In genomic region chr22:27212617-27213177, GRCh38 we compare ENCODE assay signal across 1 cellular context.
A peak's percentile ranks its signal among the peaks of the same experiment; 100 is the strongest.
TF ChIP-seq lines count a peak whose summit lies in the region.

No MANE protein-coding gene starts in this region.

TF ChIP-seq in HEK293, 187 proteins besides CTCF, POLR2A, EP300 and RAD21 (continued from another document and continues in another):
- TF ChIP-seq ZNF280D (tag by site-specific recombination; IDR thresholded peaks at IDR 0.05) = no peak
- TF ChIP-seq ZNF169 (tag by site-specific recombination; IDR thresholded peaks at IDR 0.05) = no peak
- no peak for TF ChIP-seq ZNF529 (tag by site-specific recombination; IDR thresholded peaks at IDR 0.05; ENCODE audit: insufficient replicate concordance)
- TF ChIP-seq ZBTB1 (tag by site-specific recombination; IDR thresholded peaks at IDR 0.05) = peak; percentile 82
- TF ChIP-seq OSR2 (tag by site-specific recombination; IDR thresholded peaks at IDR 0.05) = peak; percentile 99
- no peak for TF ChIP-seq ZNF354C (tag by site-specific recombination; IDR thresholded peaks at IDR 0.05; ENCODE audit: borderline replicate concordance, low read depth)
- no peak for TF ChIP-seq ZNF571 (tag by site-specific recombination; IDR thresholded peaks at IDR 0.05)
- TF ChIP-seq ZNF341 (tag by site-specific recombination; IDR thresholded peaks at IDR 0.05; ENCODE audit: low read depth) = peak; percentile 89
- TF ChIP-seq ZNF121 (tag by site-specific recombination; IDR thresholded peaks at IDR 0.05) = no peak; the same call in none of the 2 replicates
- peak; percentile 91 for TF ChIP-seq ZNF324 (tag by site-specific recombination; IDR thresholded peaks at IDR 0.05)
- peak; percentile 96 for TF ChIP-seq ZSCAN23 (tag by site-specific recombination; IDR thresholded peaks at IDR 0.05)
- peak; percentile 91 for TF ChIP-seq ZNF558 (tag by site-specific recombination; IDR thresholded peaks at IDR 0.05)
- peak; percentile 95 for TF ChIP-seq ZBTB17 (tag by site-specific recombination; IDR thresholded peaks at IDR 0.05)
- TF ChIP-seq ZSCAN16 (tag by site-specific recombination; IDR thresholded peaks at IDR 0.05) = peak; percentile 69; the same call in 1 of the 2 replicates
- TF ChIP-seq ZFP3 (tag by site-specific recombination; IDR thresholded peaks at IDR 0.05; ENCODE audit: low read depth) = no peak
- peak; percentile 82 for TF ChIP-seq KLF10 (tag by site-specific recombination; IDR thresholded peaks at IDR 0.05)
- TF ChIP-seq ZNF404 (tag by site-specific recombination; IDR thresholded peaks at IDR 0.05) = no peak
- peak; percentile 84; the same call in 1 of the 2 replicates for TF ChIP-seq KLF17 (tag by site-specific recombination; IDR thresholded peaks at IDR 0.05)
- TF ChIP-seq ZNF26 (tag by site-specific recombination; IDR thresholded peaks at IDR 0.05) = no peak
- peak; percentile 95 for TF ChIP-seq WT1 (tag by site-specific recombination; IDR thresholded peaks at IDR 0.05)
- no peak for TF ChIP-seq ZNF280C (tag by site-specific recombination; IDR thresholded peaks at IDR 0.05)
- peak; percentile 98 for TF ChIP-seq ZNF629 (tag by site-specific recombination; IDR thresholded peaks at IDR 0.05)
- TF ChIP-seq TCF7L2 (IDR thresholded peaks at IDR 0.05; ENCODE audit: borderline replicate concordance, low read depth, low read length) = peak; percentile 85
- TF ChIP-seq ZNF362 (tag by site-specific recombination; IDR thresholded peaks at IDR 0.05) = no peak
- no peak for TF ChIP-seq ZNF133 (tag by site-specific recombination; IDR thresholded peaks at IDR 0.05)
- peak; percentile 81; the same call in 1 of the 2 replicates for TF ChIP-seq ZNF2 (tag by site-specific recombination; IDR thresholded peaks at IDR 0.05)
- TF ChIP-seq ZNF843 (tag by site-specific recombination; IDR thresholded peaks at IDR 0.05) = peak; percentile 97
- peak; percentile 99 for TF ChIP-seq ZNF366 (tag by site-specific recombination; conservative IDR thresholded peaks at IDR 0.05)
- no peak for TF ChIP-seq ZNF37A (tag by site-specific recombination; IDR thresholded peaks at IDR 0.05)
- TF ChIP-seq ZSCAN4 (tag by site-specific recombination; IDR thresholded peaks at IDR 0.05) = 0 out of 2 replicates have a peak, but pooled peaks have one; percentile 51
- no peak for TF ChIP-seq EGR2 (tag by site-specific recombination; IDR thresholded peaks at IDR 0.05; ENCODE audit: low read depth)
- TF ChIP-seq PATZ1 (tag by site-specific recombination; IDR thresholded peaks at IDR 0.05) = peak; percentile 87
- TF ChIP-seq ZNF19 (tag by site-specific recombination; IDR thresholded peaks at IDR 0.05; ENCODE audit: low read depth) = 0 out of 2 replicates have a peak, but pooled peaks have one; percentile 14
- peak; percentile 87 for TF ChIP-seq ZNF692 (tag by site-specific recombination; IDR thresholded peaks at IDR 0.05)
- peak; percentile 89; the same call in 1 of the 2 replicates for TF ChIP-seq ZNF10 (tag by site-specific recombination; IDR thresholded peaks at IDR 0.05)
- TF ChIP-seq GLI2 (tag by site-specific recombination; IDR thresholded peaks at IDR 0.05; ENCODE audit: borderline replicate concordance, low read depth) = peak; percentile 97
- TF ChIP-seq ZNF513 (tag by site-specific recombination; IDR thresholded peaks at IDR 0.05) = peak; percentile 38
- TF ChIP-seq ZNF433 (tag by site-specific recombination; IDR thresholded peaks at IDR 0.05; ENCODE audit: low read depth) = no peak
- peak; percentile 60; the same call in 1 of the 2 replicates for TF ChIP-seq ZNF664 (tag by site-specific recombination; IDR thresholded peaks at IDR 0.05)
- TF ChIP-seq SP7 (tag by site-specific recombination; IDR thresholded peaks at IDR 0.05) = peak; percentile 96
- peak; percentile 97 for TF ChIP-seq ZNF488 (tag by site-specific recombination; IDR thresholded peaks at IDR 0.05)
- 0 out of 2 replicates have a peak, but pooled peaks have one; percentile 24 for TF ChIP-seq ZFP37 (tag by site-specific recombination; IDR thresholded peaks at IDR 0.05)
- peak; percentile 98 for TF ChIP-seq PRDM4 (tag by site-specific recombination; IDR thresholded peaks at IDR 0.05)
- TF ChIP-seq ZNF561 (tag by site-specific recombination; IDR thresholded peaks at IDR 0.05; ENCODE audit: borderline replicate concordance) = peak; percentile 96
